8 cellular contexts compared by ENCODE assay signal in genomic region chr12:50637870-50638481, GRCh38.
DNase-seq lines count a peak whose midpoint lies in the region; ATAC-seq and TF ChIP-seq lines count a peak whose summit lies in the region.

No MANE protein-coding gene starts in this region.

- no peaks in the 10 kb centered on the region for H3K9me3 ChIP-seq in WERI-Rb-1 (ENCODE audit: severe bottlenecking)

- H3K27me3 ChIP-seq in WERI-Rb-1 (ENCODE audit: insufficient read depth, low read depth, severe bottlenecking) (no peaks in the 10 kb centered on the region), foreskin keratinocyte (no peaks in the 10 kb centered on the region)

- no peaks in the 10 kb centered on the region for H3K9me3 Mint-ChIP-seq in activated T-cell treated with anti-CD3 and anti-CD28 coated beads, Interleukin-2, amount 50 U/mL, for 72 hours

- no peak overlapping the region for H3K4me3 ChIP-seq in WERI-Rb-1 (ENCODE audit: low read depth, low read length)
- H3K4me3 ChIP-seq in retinal pigment epithelial cell (ENCODE audit: low read length): no peak overlapping the region

- no peaks in the 10 kb centered on the region for H3K27me3 Mint-ChIP-seq in activated T-cell treated with anti-CD3 and anti-CD28 coated beads, Interleukin-2, amount 50 U/mL, for 72 hours (ENCODE audit: low read depth)

- H3K36me3 Mint-ChIP-seq in activated T-cell treated with anti-CD3 and anti-CD28 coated beads, Interleukin-2, amount 50 U/mL, for 72 hours (ENCODE audit: insufficient read depth in 2 of 2): peaks cover 0 to 5% of the 10 kb centered on the region in 2 donors

- ATAC-seq in activated T-cell treated with anti-CD3 and anti-CD28 coated beads, Interleukin-2, amount 50 U/mL, for 72 hours (replicated peaks in 1 of 2): peak; percentile 32 to 51
- no peak for ATAC-seq in foreskin keratinocyte
- no peak for ATAC-seq in HG03139 (IDR thresholded peaks at IDR 0.05; ENCODE audit: unreplicated experiment)
- ATAC-seq in GM19324 (IDR thresholded peaks at IDR 0.05; ENCODE audit: low FRiP score, unreplicated experiment): no peak

- H3K4me3 Mint-ChIP-seq in activated T-cell treated with anti-CD3 and anti-CD28 coated beads, Interleukin-2, amount 50 U/mL, for 72 hours: peak overlapping the region in 1 of 2 donors; percentile 11

- peaks cover 3% of the 10 kb centered on the region; the same call in 1 of the 2 replicates for H3K36me3 ChIP-seq in WERI-Rb-1

- peak overlapping the region; percentile 95 for H3K27ac Mint-ChIP-seq in activated T-cell treated with anti-CD3 and anti-CD28 coated beads, Interleukin-2, amount 50 U/mL, for 72 hours

- H3K27ac ChIP-seq in WERI-Rb-1 (no peak overlapping the region), foreskin keratinocyte (peak overlapping the region; percentile 33)

- TF ChIP-seq CTCF in WERI-Rb-1 (IDR thresholded peaks at IDR 0.05; ENCODE audit: low read depth, low read length) (0 out of 2 replicates have a peak, but pooled peaks have one; percentile 3), foreskin keratinocyte (conservative IDR thresholded peaks at IDR 0.05) (peak; percentile 84), retinal pigment epithelial cell (conservative IDR thresholded peaks at IDR 0.05; ENCODE audit: low read depth, low read length) (peak; percentile 55)

- peaks cover 60% of the 10 kb centered on the region for H3K4me1 Mint-ChIP-seq in activated T-cell treated with anti-CD3 and anti-CD28 coated beads, Interleukin-2, amount 50 U/mL, for 72 hours (ENCODE audit: low read depth)

- DNase-seq in activated T-cell treated with anti-CD3 and anti-CD28 coated beads, Interleukin-2, amount 50 U/mL, for 72 hours: no peak
- no peak for DNase-seq in activated T-cell treated with anti-CD3 and anti-CD28 coated beads for 4 hours
- DNase-seq in NCI-H1105 (lab: John Stamatoyannopoulos, UW): peak; percentile 5
- no peak for DNase-seq in WERI-Rb-1
- peak in 1 of 2 donors; percentile 38 for DNase-seq in foreskin keratinocyte
- no peak for DNase-seq in retinal pigment epithelial cell (ENCODE audit: low read depth)

- H3K4me1 ChIP-seq in foreskin keratinocyte: peaks cover 41% of the 10 kb centered on the region

Comparison
In these comparisons a context has a peak if more than half of its experiments do, and no peak if none do; other contexts are left out.
1. ATAC-seq: peak in activated T-cell treated with anti-CD3 and anti-CD28 coated beads, Interleukin-2, amount 50 U/mL, for 72 hours (2 of 2); none in foreskin keratinocyte (single experiment), HG03139 (single experiment) and GM19324 (single experiment).
2. CTCF ChIP-seq: peak in every context shown above with its lines; median percentile 84 in foreskin keratinocyte; 55 in retinal pigment epithelial cell; 3 in WERI-Rb-1.